In the genomic region with DNA sequence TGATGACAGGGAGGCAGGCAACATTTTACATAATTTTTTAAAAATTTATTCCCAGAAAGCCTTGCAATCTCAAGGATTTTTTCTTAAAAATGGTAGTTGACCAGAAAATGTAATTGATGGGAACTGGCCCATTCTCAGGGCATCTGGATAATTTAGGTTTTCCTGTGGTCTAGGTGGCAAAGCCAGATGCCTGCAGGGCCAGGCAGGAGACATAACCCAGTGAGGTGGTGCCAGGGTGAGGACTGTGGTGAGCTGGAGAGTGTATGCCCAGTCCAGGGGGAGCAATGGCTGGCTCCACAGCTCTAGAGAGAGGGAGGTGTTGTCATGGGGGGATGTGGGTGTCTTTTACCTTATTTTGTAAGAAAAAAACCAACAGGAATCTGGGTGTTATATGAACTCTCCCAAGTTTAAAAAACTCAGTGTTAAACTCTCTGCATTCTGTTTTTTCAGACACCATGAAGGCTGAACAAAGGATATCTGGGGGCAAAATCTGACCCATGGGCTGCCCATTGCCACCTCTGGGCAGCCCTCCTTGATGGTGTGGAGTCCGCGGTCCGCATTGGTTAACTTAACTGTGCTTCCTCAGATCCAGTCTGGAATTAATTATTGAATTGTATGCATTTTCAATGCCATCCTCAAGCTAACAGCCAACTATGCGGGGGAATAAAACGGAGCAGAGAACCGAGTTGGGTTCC, we compare ENCODE assay signal across 1 cellular context.
TF ChIP-seq lines count a peak whose summit lies in the region.

No MANE protein-coding gene starts in this region.

TF ChIP-seq in endothelial cell of umbilical vein, 7 proteins besides CTCF, POLR2A, EP300 and RAD21:
- TF ChIP-seq FOS (IDR thresholded peaks at IDR 0.05; ENCODE audit: borderline replicate concordance, insufficient read depth, low read length) (no peak), JUN (IDR thresholded peaks at IDR 0.05; ENCODE audit: borderline replicate concordance, insufficient read depth, insufficient read length, low read depth) (no peak), POLR2AphosphoS5 (IDR thresholded peaks at IDR 0.05; ENCODE audit: insufficient read depth, low read depth, low read length) (no peak), MYC (IDR thresholded peaks at IDR 0.05; ENCODE audit: low read depth, low read length) (no peak), MAX (IDR thresholded peaks at IDR 0.05; ENCODE audit: insufficient read depth, insufficient read length) (no peak), GATA2 (IDR thresholded peaks at IDR 0.05; ENCODE audit: insufficient read depth, insufficient read length, low read depth, low read length) (no peak)
